Comparison of ENCODE assay signal across 1 cellular context in genomic region chr5:77876862-77877502, GRCh38.
TF ChIP-seq lines count a peak whose summit lies in the region.

No MANE protein-coding gene starts in this region.

TF ChIP-seq in liver, 16 proteins besides CTCF, POLR2A, EP300 and RAD21:
- TF ChIP-seq REST (IDR thresholded peaks at IDR 0.05) (no peak), SP1 (IDR thresholded peaks at IDR 0.05) (peak; percentile 24)
